Comparison of ENCODE assay signal across 1 cellular context in genomic region chr1:41573803-41574713, GRCh38.
A peak's percentile ranks its signal among the peaks of the same experiment; 100 is the strongest.
TF ChIP-seq lines count a peak whose summit lies in the region.

No MANE protein-coding gene starts in this region.

TF ChIP-seq in GM12878, 131 proteins besides CTCF, POLR2A, EP300 and RAD21 (continued from another document):
- TF ChIP-seq PRDM15 (CRISPR knock-in tag; IDR thresholded peaks at IDR 0.05) (no peak), STAT1 (conservative IDR thresholded peaks at IDR 0.05) (peak; percentile 85; the same call in 1 of the 2 replicates), ZNF687 (IDR thresholded peaks at IDR 0.05) (peak; percentile 41; the same call in 1 of the 2 replicates), EZH2 (IDR thresholded peaks at IDR 0.05; ENCODE audit: borderline replicate concordance, control insufficient read depth, low read depth, low read length) (no peak), BCL3 (IDR thresholded peaks at IDR 0.05; ENCODE audit: borderline replicate concordance, insufficient read depth, low read depth, low read length, poor library complexity, severe bottlenecking) (no peak), SMARCA5 (IDR thresholded peaks at IDR 0.05) (peak; percentile 67), SMC3 (IDR thresholded peaks at IDR 0.05; ENCODE audit: borderline replicate concordance, low read length) (peak; percentile 98), ZNF207 (IDR thresholded peaks at IDR 0.05; ENCODE audit: borderline replicate concordance) (peak; percentile 41; the same call in 1 of the 2 replicates), IRF5 (IDR thresholded peaks at IDR 0.05; ENCODE audit: borderline replicate concordance) (no peak), PAX5 (IDR thresholded peaks at IDR 0.05; ENCODE audit: borderline replicate concordance, low read depth, low read length) (no peak), CBFB (IDR thresholded peaks at IDR 0.05; ENCODE audit: low read depth) (no peak), STAT3 (IDR thresholded peaks at IDR 0.05; ENCODE audit: low read depth, low read length) (no peak), ZBTB40 (IDR thresholded peaks at IDR 0.05; ENCODE audit: borderline replicate concordance) (no peak), SMAD5 (IDR thresholded peaks at IDR 0.05; ENCODE audit: low read depth) (no peak), MXI1 (IDR thresholded peaks at IDR 0.05; ENCODE audit: low read depth, low read length) (0 out of 2 replicates have a peak, but pooled peaks have one; percentile 28), RUNX3 (IDR thresholded peaks at IDR 0.05; ENCODE audit: low read length) (peak; percentile 51), MEF2A (IDR thresholded peaks at IDR 0.05; ENCODE audit: insufficient read depth, low read depth, low read length) (0 out of 2 replicates have a peak, but pooled peaks have one; percentile 60), ZNF24 (IDR thresholded peaks at IDR 0.05) (0 out of 2 replicates have a peak, but pooled peaks have one; percentile 17), EED (IDR thresholded peaks at IDR 0.05; ENCODE audit: low read depth) (0 out of 2 replicates have a peak, but pooled peaks have one; percentile 18), HDAC6 (IDR thresholded peaks at IDR 0.05; ENCODE audit: unreplicated experiment) (no peak), NBN (IDR thresholded peaks at IDR 0.05) (0 out of 2 replicates have a peak, but pooled peaks have one; percentile 59), MAX (IDR thresholded peaks at IDR 0.05; ENCODE audit: low read depth, low read length) (no peak), RB1 (IDR thresholded peaks at IDR 0.05; ENCODE audit: borderline replicate concordance) (peak; percentile 66; the same call in 1 of the 2 replicates), RELA (IDR thresholded peaks at IDR 0.05; ENCODE audit: borderline replicate concordance, partially characterized antibody) (no peak), IRF4 (IDR thresholded peaks at IDR 0.05; ENCODE audit: low read depth, low read length) (no peak), MTA2 (IDR thresholded peaks at IDR 0.05; ENCODE audit: low read depth) (no peak), TBL1XR1 (IDR thresholded peaks at IDR 0.05; ENCODE audit: low read depth, low read length) (peak; percentile 55; the same call in 1 of the 2 replicates)
TF ChIP-seq in GM12878: peak in this region for 21.
